In the genomic region with DNA sequence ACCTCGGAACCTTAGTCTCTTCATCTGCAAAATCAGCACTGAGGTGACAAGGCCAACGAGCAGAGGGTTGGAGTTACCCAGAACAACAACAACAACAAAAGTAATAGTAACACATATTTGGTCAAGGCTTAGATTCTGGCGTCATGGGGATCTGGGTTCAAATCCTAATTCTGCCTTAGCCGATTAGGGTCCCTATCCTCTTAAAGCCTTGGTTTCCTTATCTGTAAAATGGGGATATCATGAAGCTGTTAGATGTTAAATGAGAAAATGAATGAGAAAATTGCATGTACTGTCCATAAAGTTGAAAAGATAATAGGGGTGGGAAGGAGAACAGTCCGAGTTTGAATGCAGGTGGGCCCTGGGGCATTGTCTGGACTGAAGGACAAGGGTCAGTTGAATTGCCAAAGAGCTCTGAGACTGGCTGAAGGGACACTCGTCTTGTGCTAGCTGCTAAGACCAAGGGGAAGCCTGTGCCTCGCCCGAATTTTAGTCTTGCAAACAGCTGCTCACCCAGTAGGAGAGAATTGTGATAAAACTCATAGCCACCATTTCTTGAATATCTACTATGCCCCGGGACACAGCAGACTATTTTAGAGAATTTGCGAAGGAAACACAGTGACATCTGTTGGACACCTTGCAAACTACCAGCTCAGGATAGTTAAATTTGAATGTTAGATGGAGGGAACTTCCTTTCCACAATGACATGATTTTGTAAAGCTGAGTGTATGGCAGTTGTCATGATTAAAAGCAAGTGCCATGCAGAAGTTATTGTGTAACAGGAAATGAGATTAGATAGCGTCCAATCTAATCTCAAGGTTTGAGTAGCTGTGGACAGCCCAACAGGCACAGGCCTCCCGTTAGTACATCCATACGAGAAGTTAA, we compare ENCODE assay signal across 8 cellular contexts. TPM values are rescaled to one million over a fixed set of nuclear protein-coding genes. Genes with fewer than 3 reads are reported as not detected.
DNase-seq lines count a peak whose midpoint lies in the region; ATAC-seq and TF ChIP-seq lines count a peak whose summit lies in the region.

No MANE protein-coding gene starts in this region.

- H3K36me3 ChIP-seq in HEK293 (ENCODE audit: control insufficient read depth in 2 of 2, insufficient read depth in 1 of 2, low read length in 2 of 2), result no peaks in the 10 kb centered on the region

- peaks cover 89% of the 10 kb centered on the region for H3K36me3 Mint-ChIP-seq in Calu3 (ENCODE audit: insufficient read depth, unreplicated experiment)
- H3K36me3 Mint-ChIP-seq in activated CD4-positive, alpha-beta memory T cell treated with anti-CD3 and anti-CD28 coated beads for 36 hours, result no peaks in the 10 kb centered on the region
- no peaks in the 10 kb centered on the region for H3K36me3 Mint-ChIP-seq in neural crest cell (ENCODE audit: low read depth)

- H3K9me3 Mint-ChIP-seq in Calu3 (ENCODE audit: low read depth, unreplicated experiment) (no peaks in the 10 kb centered on the region), neural crest cell (no peaks in the 10 kb centered on the region)
- no peaks in the 10 kb centered on the region for H3K9me3 Mint-ChIP-seq in activated CD4-positive, alpha-beta memory T cell treated with anti-CD3 and anti-CD28 coated beads for 36 hours

- H3K27ac ChIP-seq in HEK293 (ENCODE audit: extremely low read depth, low read depth, low read length), result no peak overlapping the region

- H3K27me3 Mint-ChIP-seq in Calu3 (ENCODE audit: unreplicated experiment) (no peaks in the 10 kb centered on the region), neural crest cell (ENCODE audit: low read depth) (no peaks in the 10 kb centered on the region)
- no peaks in the 10 kb centered on the region for H3K27me3 Mint-ChIP-seq in activated CD4-positive, alpha-beta memory T cell treated with anti-CD3 and anti-CD28 coated beads for 36 hours

- POLR2A ChIA-PET in HEK293 (lab: Yijun Ruan, JAX), result interaction anchor here (0.6 to 1.2 kb wide), 4 partner anchors 28 to 475 kb away, joined by 4 to 8 read pairs (median 6); partner anchors contain the start of gene POP5
- POLR2A ChIA-PET in activated CD4-positive, alpha-beta memory T cell treated with anti-CD3 and anti-CD28 coated beads for 36 hours (lab: Charles Lee), result interaction anchor here (0.6 to 1.3 kb wide), 6 partner anchors 32 to 198 kb away, joined by 3 to 6 read pairs (median 3); no protein-coding TSS in a partner anchor

- H3K4me3 ChIP-seq in HEK293 (ENCODE audit: low read depth, low read length), result no peak overlapping the region

- H3K4me1 ChIP-seq in HEK293 (ENCODE audit: control insufficient read depth, insufficient read depth, low read length), result no peaks in the 10 kb centered on the region

- H3K4me1 Mint-ChIP-seq in Calu3 (ENCODE audit: low read depth, unreplicated experiment), result peaks cover 19% of the 10 kb centered on the region
- H3K4me1 Mint-ChIP-seq in activated CD4-positive, alpha-beta memory T cell treated with anti-CD3 and anti-CD28 coated beads for 36 hours (ENCODE audit: low read depth), result peaks cover 4% of the 10 kb centered on the region
- H3K4me1 Mint-ChIP-seq in neural crest cell, result peaks cover 28% of the 10 kb centered on the region

- TF ChIP-seq CTCF in Calu3 (IDR thresholded peaks at IDR 0.05; ENCODE audit: unreplicated experiment) (peak; percentile 38), HEK293 (tag by site-specific recombination; IDR thresholded peaks at IDR 0.05) (no peak), neural crest cell (conservative IDR thresholded peaks at IDR 0.05) (peak; percentile 80)

- CTCF ChIA-PET in Calu3 (lab: Charles Lee) (interaction anchor here (0.6 to 2.1 kb wide), 18 partner anchors 8 to 443 kb away, joined by 3 to 19 read pairs (median 4); partner anchors contain the start of gene POP5), HEK293 (lab: Yijun Ruan, JAX) (interaction anchor here (0.5 to 3.5 kb wide), 57 partner anchors 8 to 647 kb away, joined by 3 to 32 read pairs (median 4); partner anchors contain the start of gene POP5)
- CTCF ChIA-PET in activated CD4-positive, alpha-beta memory T cell treated with anti-CD3 and anti-CD28 coated beads for 36 hours (lab: Charles Lee), result interaction anchor here (0.5 to 5.2 kb wide), 49 partner anchors 9 to 1114 kb away, joined by 3 to 67 read pairs (median 4); partner anchors contain the start of gene POP5

- intact Hi-C loops in Calu3 (cut with micrococcal nuclease; ENCODE audit: unreplicated experiment), result loop anchor here (5.0 to 10.0 kb wide), 2 partner anchors 36 to 387 kb away; partner anchors contain the start of gene POP5
- intact Hi-C loops in activated CD4-positive, alpha-beta memory T cell treated with anti-CD3 and anti-CD28 coated beads for 36 hours (cut with micrococcal nuclease), result loop anchor here (1.0 to 2.0 kb wide), 3 partner anchors 27 to 389 kb away; no protein-coding TSS in a partner anchor

- no peak for ATAC-seq in GM19397 (IDR thresholded peaks at IDR 0.05; ENCODE audit: unreplicated experiment)
- no peak for ATAC-seq in GM18858 (IDR thresholded peaks at IDR 0.05; ENCODE audit: unreplicated experiment)

- H3K27ac Mint-ChIP-seq in Calu3 (ENCODE audit: unreplicated experiment), result peak overlapping the region; percentile 27
- no peak overlapping the region for H3K27ac Mint-ChIP-seq in activated CD4-positive, alpha-beta memory T cell treated with anti-CD3 and anti-CD28 coated beads for 36 hours
- H3K27ac Mint-ChIP-seq in neural crest cell (ENCODE audit: unreplicated experiment), result no peak overlapping the region

- H3K9me3 ChIP-seq in HEK293 (ENCODE audit: control insufficient read depth, insufficient read depth, low read depth, low read length), result no peaks in the 10 kb centered on the region

- H3K4me3 Mint-ChIP-seq in Calu3 (ENCODE audit: low read depth, unreplicated experiment) (no peak overlapping the region), neural crest cell (no peak overlapping the region)
- no peak overlapping the region for H3K4me3 Mint-ChIP-seq in activated CD4-positive, alpha-beta memory T cell treated with anti-CD3 and anti-CD28 coated beads for 36 hours

- BruUV-seq in Calu3 (replicated peaks; lab: Mats Ljungman, UMichigan), result no TSS peak

- DNase-seq in Calu3, result no peak
- peak; percentile 55 to 72 for DNase-seq in NCI-H526 (lab: John Stamatoyannopoulos, UW)
- DNase-seq in activated CD4-positive, alpha-beta memory T cell treated with anti-CD3 and anti-CD28 coated beads for 36 hours, result peak; percentile 32
- peak; percentile 80 for DNase-seq in fibroblast of peridontal ligament (ENCODE audit: extremely low read depth)
- DNase-seq in neural crest cell (ENCODE audit: low read depth, low spot score), result peak; percentile 12

TF ChIP-seq in HEK293, 187 proteins besides CTCF, POLR2A, EP300 and RAD21 (continues in another document):
- TF ChIP-seq ZNF362 (tag by site-specific recombination; IDR thresholded peaks at IDR 0.05), result 0 out of 2 replicates have a peak, but pooled peaks have one; percentile 23
- TF ChIP-seq ZNF548 (tag by site-specific recombination; IDR thresholded peaks at IDR 0.05), result no peak
- no peak for TF ChIP-seq ZSCAN18 (tag by site-specific recombination; IDR thresholded peaks at IDR 0.05)
- no peak for TF ChIP-seq ZNF544 (tag by site-specific recombination; IDR thresholded peaks at IDR 0.05)
- TF ChIP-seq, protein P1, sequence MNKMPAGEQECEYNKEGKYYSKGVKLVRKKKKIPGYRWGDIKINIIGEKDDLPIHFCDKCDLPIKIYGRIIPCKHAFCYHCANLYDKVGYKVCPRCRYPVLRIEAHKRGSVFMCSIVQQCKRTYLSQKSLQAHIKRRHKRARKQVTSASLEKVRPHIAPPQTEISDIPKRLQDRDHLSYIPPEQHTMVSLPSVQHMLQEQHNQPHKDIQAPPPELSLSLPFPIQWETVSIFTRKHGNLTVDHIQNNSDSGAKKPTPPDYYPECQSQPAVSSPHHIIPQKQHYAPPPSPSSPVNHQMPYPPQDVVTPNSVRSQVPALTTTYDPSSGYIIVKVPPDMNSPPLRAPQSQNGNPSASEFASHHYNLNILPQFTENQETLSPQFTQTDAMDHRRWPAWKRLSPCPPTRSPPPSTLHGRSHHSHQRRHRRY (tag by site-specific recombination; IDR thresholded peaks at IDR 0.05), result no peak
- TF ChIP-seq RBAK (tag by site-specific recombination; IDR thresholded peaks at IDR 0.05), result no peak
- TF ChIP-seq ZBTB21 (tag by site-specific recombination; IDR thresholded peaks at IDR 0.05), result 0 out of 2 replicates have a peak, but pooled peaks have one; percentile 11
- no peak for TF ChIP-seq ZNF792 (tag by site-specific recombination; IDR thresholded peaks at IDR 0.05)
- no peak for TF ChIP-seq GLIS2 (tag by site-specific recombination; IDR thresholded peaks at IDR 0.05)
- TF ChIP-seq GLIS1 (tag by site-specific recombination; IDR thresholded peaks at IDR 0.05), result 0 out of 2 replicates have a peak, but pooled peaks have one; percentile 8
- no peak for TF ChIP-seq ZNF510 (tag by site-specific recombination; IDR thresholded peaks at IDR 0.05; ENCODE audit: insufficient replicate concordance)
- TF ChIP-seq ZFP69B (tag by site-specific recombination; IDR thresholded peaks at IDR 0.05), result no peak
- no peak for TF ChIP-seq ZNF830 (tag by site-specific recombination; IDR thresholded peaks at IDR 0.05; ENCODE audit: low read depth)

RNA-seq across cellular contexts. Expression of gene HNF1A, which starts 6.8 kb away (rescaled TPM):
- total RNA-seq in Calu3 (2022), result 8.4 and 10.0 TPM in 2 replicates
- total RNA-seq in activated CD4-positive, alpha-beta memory T cell treated with anti-CD3 and anti-CD28 coated beads for 36 hours, result not detected
- total RNA-seq in neural crest cell, result not detected in 2 replicates

RNA-seq across cellular contexts. Expression of gene C12orf43, which starts 44.7 kb away (rescaled TPM):
- total RNA-seq in Calu3 (2022) (26.2 and 28.7 TPM in 2 replicates), neural crest cell (25.3 and 25.8 TPM in 2 replicates)
- total RNA-seq in activated CD4-positive, alpha-beta memory T cell treated with anti-CD3 and anti-CD28 coated beads for 36 hours, result 10 to 100 TPM; 19.4 to 19.6 TPM
